In the genomic region with DNA sequence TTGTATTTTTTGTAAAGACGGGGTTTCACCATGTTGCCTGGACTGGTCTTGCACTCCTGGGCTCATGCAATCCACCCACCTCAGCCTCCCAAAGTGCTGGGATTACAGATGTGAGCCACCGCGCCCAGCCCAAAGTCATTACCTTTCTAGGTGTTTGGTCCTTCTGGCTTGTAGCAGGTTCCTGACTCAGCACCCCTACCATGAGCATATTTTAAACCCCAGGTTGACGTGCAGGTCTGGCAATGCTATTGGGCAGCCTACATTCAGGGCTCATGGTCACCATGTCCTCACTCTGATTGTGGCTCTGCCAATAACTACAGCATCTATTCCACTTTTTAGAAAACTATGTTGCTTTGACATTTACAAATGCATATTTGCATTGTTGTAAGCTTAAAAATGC, we compare ENCODE assay signal across 20 cellular contexts. TPM values are rescaled to one million over a fixed set of nuclear protein-coding genes. Genes with fewer than 3 reads are reported as not detected.
"Had no signal": no experiment of that assay in that cellular context is flagged by ENCODE, and none has a peak within 500 bp of the region (broad histone marks: within the 10 kb centered on the region; RNA-seq: fewer than 3 reads in every experiment).

No MANE protein-coding gene starts in this region.

- H2AFZ ChIP-seq: hepatocyte, parathyroid adenoma had no signal

- H3K27ac Mint-ChIP-seq: natural killer cell treated with Interleukin-12 subunit alpha and Interleukin-12 subunit beta and Interleukin-15 and Interleukin-18, amount 100 ng/mL, for 72 hours; type B pancreatic cell had no signal

- H3K4me2 ChIP-seq: hepatocyte had no signal

- H3K9ac ChIP-seq: parathyroid adenoma had no signal

- H3K4me3 Mint-ChIP-seq: natural killer cell treated with Interleukin-12 subunit alpha and Interleukin-12 subunit beta and Interleukin-15 and Interleukin-18, amount 100 ng/mL, for 72 hours; type B pancreatic cell had no signal

- H3K27me3 ChIP-seq: esophagus squamous epithelium, gastroesophageal sphincter, hepatocyte, stomach had no signal

- H3K27ac ChIP-seq: coronary artery, gastroesophageal sphincter, parathyroid adenoma, prostate gland had no signal

- H3K27me3 Mint-ChIP-seq: natural killer cell treated with Interleukin-12 subunit alpha and Interleukin-12 subunit beta and Interleukin-15 and Interleukin-18, amount 100 ng/mL, for 72 hours; type B pancreatic cell had no signal

- H3K4me3 ChIP-seq: coronary artery, esophagus squamous epithelium, gastroesophageal sphincter, hepatocyte, mucosa of descending colon, prostate gland, stomach, thoracic aorta had no signal

- DNase-seq: caudate nucleus; effector CD4-positive, alpha-beta T cell; esophagus squamous epithelium; glutamatergic neuron; left colon; mucosa of descending colon; stimulated activated CD4-positive, alpha-beta T cell treated with anti-CD3 and anti-CD28 coated beads, Interleukin-2, amount 100 ng/mL, for 24 hours; stimulated activated CD4-positive, alpha-beta T cell treated with anti-CD3 and anti-CD28 coated beads, Interleukin-4, amount 100 ng/mL, for 4 hours; stimulated activated naive CD4-positive, alpha-beta T cell; stomach; substantia nigra had no signal

- H3K9me3 ChIP-seq: esophagus squamous epithelium, gastroesophageal sphincter, mucosa of descending colon, prostate gland, stomach, thoracic aorta had no signal

- H3K36me3 ChIP-seq: esophagus squamous epithelium, gastroesophageal sphincter, prostate gland, stomach, thoracic aorta had no signal

- ATAC-seq: gastroesophageal sphincter; left colon; mucosa of descending colon; natural killer cell treated with Interleukin-12 subunit alpha and Interleukin-12 subunit beta and Interleukin-15 and Interleukin-18, amount 100 ng/mL, for 72 hours had no signal

- H3K79me2 ChIP-seq: hepatocyte, parathyroid adenoma had no signal

- H3K9me3 Mint-ChIP-seq: natural killer cell treated with Interleukin-12 subunit alpha and Interleukin-12 subunit beta and Interleukin-15 and Interleukin-18, amount 100 ng/mL, for 72 hours had no signal

- H3K36me3 Mint-ChIP-seq: natural killer cell treated with Interleukin-12 subunit alpha and Interleukin-12 subunit beta and Interleukin-15 and Interleukin-18, amount 100 ng/mL, for 72 hours; type B pancreatic cell had no signal

- H3K4me1 ChIP-seq: parathyroid adenoma, prostate gland had no signal

RNA-seq across cellular contexts. Expression of gene IPCEF1, which starts 59.4 kb away (rescaled TPM):
- total RNA-seq: myocyte had no signal
- polyA plus RNA-seq: hepatocyte had no signal
